ENCODE assay signal across 35 cellular contexts in genomic region chr10:126480648-126481047, GRCh38.
"Had no signal": no experiment of that assay in that cellular context is flagged by ENCODE, and none has a peak within 500 bp of the region (broad histone marks: within the 10 kb centered on the region; RNA-seq: fewer than 3 reads in every experiment).

No MANE protein-coding gene starts in this region.

- H3K36me3 ChIP-seq: adrenal gland, brain microvascular endothelial cell, breast epithelium had no signal

- H3K27ac Mint-ChIP-seq: activated B cell treated with CpG ODN at 0.5 μM for 24 hours; activated CD4-positive, alpha-beta memory T cell treated with anti-CD3 and anti-CD28 coated beads for 36 hours; activated CD4-positive, alpha-beta T cell treated with anti-CD3 and anti-CD28 coated beads, Interleukin-2, amount 10 ng/mL, durations not matched to agents 24 days and 14 days; activated CD8-positive, alpha-beta T cell treated with anti-CD3 and anti-CD28 coated beads for 36 hours; activated naive CD4-positive, alpha-beta T cell treated with anti-CD3 and anti-CD28 coated beads for 36 hours; activated naive CD4-positive, alpha-beta T cell treated with anti-CD3 and anti-CD28 coated beads, Interleukin-2, amount 50 U/mL, for 72 hours; activated naive CD8-positive, alpha-beta T cell treated with anti-CD3 and anti-CD28 coated beads for 36 hours; activated T-cell treated with anti-CD3 and anti-CD28 coated beads, Interleukin-2, amount 50 U/mL, for 72 hours; activated T-helper 1 cell treated with anti-CD3 and anti-CD28 coated beads, Interleukin-12 subunit alpha, Interleukin-12 subunit beta, Interleukin-2, Interleukin-4 antibody, amounts not matched to agents 30 ng/mL and 10 ng/mL and 1 ng/mL, durations not matched to agents 14 hours and 24 hours and 36 hours; activated T-helper 17 cell treated with anti-CD3 and anti-CD28 coated beads, Interleukin-2, amount 50 U/mL, for 72 hours; T-helper 1 cell treated with Interleukin-12 subunit alpha and Interleukin-12 subunit beta and Interleukin-4 antibody, amounts not matched to agents 30 μg/mL and 1 μg/mL, for 36 hours; T-helper 2 cell treated with Interferon-gamma antibody and Interleukin-4, amounts not matched to agents 5 μg/mL and 100 μg/mL, for 36 hours had no signal

- H3K27ac ChIP-seq: adrenal gland, body of pancreas, brain microvascular endothelial cell, breast epithelium, VCaP had no signal

- H3K27me3 Mint-ChIP-seq: activated B cell treated with CpG ODN at 0.5 μM for 24 hours; activated CD4-positive, alpha-beta memory T cell treated with anti-CD3 and anti-CD28 coated beads for 36 hours; activated CD4-positive, alpha-beta T cell treated with anti-CD3 and anti-CD28 coated beads, Interleukin-2, amount 10 ng/mL, durations not matched to agents 24 days and 14 days; activated CD8-positive, alpha-beta T cell treated with anti-CD3 and anti-CD28 coated beads for 36 hours; activated naive CD8-positive, alpha-beta T cell treated with anti-CD3 and anti-CD28 coated beads for 36 hours; activated T-helper 17 cell treated with anti-CD3 and anti-CD28 coated beads, Interleukin-2, amount 50 U/mL, for 72 hours had no signal

- H3K9me3 Mint-ChIP-seq: activated B cell treated with CpG ODN at 0.5 μM for 24 hours; activated CD4-positive, alpha-beta T cell treated with anti-CD3 and anti-CD28 coated beads, Interleukin-2, amount 10 ng/mL, durations not matched to agents 24 days and 14 days; activated CD8-positive, alpha-beta T cell treated with anti-CD3 and anti-CD28 coated beads for 36 hours; activated naive CD4-positive, alpha-beta T cell treated with anti-CD3 and anti-CD28 coated beads for 36 hours; activated naive CD8-positive, alpha-beta T cell treated with anti-CD3 and anti-CD28 coated beads for 36 hours; activated T-helper 1 cell treated with anti-CD3 and anti-CD28 coated beads, Interleukin-12 subunit alpha, Interleukin-12 subunit beta, Interleukin-2, Interleukin-4 antibody, amounts not matched to agents 30 ng/mL and 10 ng/mL and 1 ng/mL, durations not matched to agents 14 hours and 24 hours and 36 hours; T-helper 1 cell treated with Interleukin-12 subunit alpha and Interleukin-12 subunit beta and Interleukin-4 antibody, amounts not matched to agents 30 μg/mL and 1 μg/mL, for 36 hours; T-helper 2 cell treated with Interferon-gamma antibody and Interleukin-4, amounts not matched to agents 5 μg/mL and 100 μg/mL, for 36 hours had no signal

- H3K4me3 ChIP-seq: adrenal gland, body of pancreas, breast epithelium had no signal

- ATAC-seq: activated CD8-positive, alpha-beta T cell treated with anti-CD3 and anti-CD28 coated beads for 36 hours; activated naive CD4-positive, alpha-beta T cell treated with anti-CD3 and anti-CD28 coated beads, Interleukin-2, amount 50 U/mL, for 72 hours; activated T-cell treated with anti-CD3 and anti-CD28 coated beads, Interleukin-2, amount 50 U/mL, for 4 hours; activated T-cell treated with anti-CD3 and anti-CD28 coated beads, Interleukin-2, amount 50 U/mL, for 72 hours; activated T-helper 17 cell treated with anti-CD3 and anti-CD28 coated beads, Interleukin-2, amount 50 U/mL, for 72 hours; body of pancreas had no signal

- H3K27me3 ChIP-seq: adrenal gland, body of pancreas, brain microvascular endothelial cell, breast epithelium had no signal

- H3K4me1 ChIP-seq: adrenal gland, body of pancreas, breast epithelium had no signal

- H3K4me3 Mint-ChIP-seq: activated B cell treated with CpG ODN at 0.5 μM for 24 hours; activated CD4-positive, alpha-beta memory T cell treated with anti-CD3 and anti-CD28 coated beads for 36 hours; activated CD4-positive, alpha-beta T cell treated with anti-CD3 and anti-CD28 coated beads, Interleukin-2, amount 10 ng/mL, durations not matched to agents 24 days and 14 days; activated CD8-positive, alpha-beta T cell treated with anti-CD3 and anti-CD28 coated beads for 36 hours; activated naive CD4-positive, alpha-beta T cell treated with anti-CD3 and anti-CD28 coated beads for 36 hours; activated naive CD8-positive, alpha-beta T cell treated with anti-CD3 and anti-CD28 coated beads for 36 hours; activated T-cell treated with anti-CD3 and anti-CD28 coated beads, Interleukin-2, amount 50 U/mL, for 4 hours; activated T-cell treated with anti-CD3 and anti-CD28 coated beads, Interleukin-2, amount 50 U/mL, for 72 hours; activated T-helper 1 cell treated with anti-CD3 and anti-CD28 coated beads, Interleukin-12 subunit alpha, Interleukin-12 subunit beta, Interleukin-2, Interleukin-4 antibody, amounts not matched to agents 30 ng/mL and 10 ng/mL and 1 ng/mL, durations not matched to agents 14 hours and 24 hours and 36 hours; activated T-helper 17 cell treated with anti-CD3 and anti-CD28 coated beads, Interleukin-2, amount 50 U/mL, for 72 hours; T-helper 1 cell treated with Interleukin-12 subunit alpha and Interleukin-12 subunit beta and Interleukin-4 antibody, amounts not matched to agents 30 μg/mL and 1 μg/mL, for 36 hours; T-helper 2 cell treated with Interferon-gamma antibody and Interleukin-4, amounts not matched to agents 5 μg/mL and 100 μg/mL, for 36 hours had no signal

- H3K4me1 Mint-ChIP-seq: activated B cell treated with CpG ODN at 0.5 μM for 24 hours; activated CD4-positive, alpha-beta T cell treated with anti-CD3 and anti-CD28 coated beads, Interleukin-2, amount 10 ng/mL, durations not matched to agents 24 days and 14 days; activated naive CD8-positive, alpha-beta T cell treated with anti-CD3 and anti-CD28 coated beads for 36 hours had no signal

- DNase-seq: activated B cell treated with CpG ODN at 0.5 μM for 24 hours; activated CD4-positive, alpha-beta memory T cell treated with anti-CD3 and anti-CD28 coated beads for 36 hours; activated CD4-positive, alpha-beta T cell treated with anti-CD3 and anti-CD28 coated beads for 4 hours; activated CD4-positive, alpha-beta T cell treated with anti-CD3 and anti-CD28 coated beads, Interleukin-2, amount 10 ng/mL, durations not matched to agents 24 days and 14 days; activated CD4-positive, alpha-beta T cell treated with anti-CD3 and anti-CD28 coated beads, Interleukin-2, amount 50 U/mL, for 1 hour; activated CD4-positive, alpha-beta T cell treated with anti-CD3 and anti-CD28 coated beads, Interleukin-2, amount 50 U/mL, for 4 hours; activated CD4-positive, CD25-positive, alpha-beta regulatory T cell treated with anti-CD3 and anti-CD28 coated beads, Interleukin-2, amount 50 U/mL, for 72 hours; activated CD8-positive, alpha-beta memory T cell treated with anti-CD3 and anti-CD28 coated beads, Interleukin-2, amount 50 U/mL, for 4 hours; activated CD8-positive, alpha-beta T cell treated with anti-CD3 and anti-CD28 coated beads for 36 hours; activated effector memory CD4-positive, alpha-beta T cell treated with anti-CD3 and anti-CD28 coated beads, Interleukin-2, amount 50 U/mL, for 16 hours; activated gamma-delta T cell treated with Interleukin-2 at 50 U/mL for 16 hours; activated naive CD4-positive, alpha-beta T cell; activated naive CD4-positive, alpha-beta T cell treated with anti-CD3 and anti-CD28 coated beads for 36 hours; activated naive CD4-positive, alpha-beta T cell treated with anti-CD3 and anti-CD28 coated beads, Interleukin-2, amount 50 U/mL, for 16 hours; activated naive CD8-positive, alpha-beta T cell treated with anti-CD3 and anti-CD28 coated beads for 36 hours; activated T-cell treated with anti-CD3 and anti-CD28 coated beads for 4 hours; activated T-cell treated with anti-CD3 and anti-CD28 coated beads, Interleukin-2, amount 50 U/mL, for 1 hour; activated T-cell treated with anti-CD3 and anti-CD28 coated beads, Interleukin-2, amount 50 U/mL, for 4 hours; activated T-cell treated with anti-CD3 and anti-CD28 coated beads, Interleukin-2, amount 50 U/mL, for 72 hours; adrenal gland; amniotic stem cell; aorta; body of pancreas; brain microvascular endothelial cell; central memory CD4-positive, alpha-beta T cell; T-helper 1 cell; T-helper 2 cell; T-helper 9 cell had no signal

- H3K36me3 Mint-ChIP-seq: activated CD4-positive, alpha-beta memory T cell treated with anti-CD3 and anti-CD28 coated beads for 36 hours; activated naive CD4-positive, alpha-beta T cell treated with anti-CD3 and anti-CD28 coated beads, Interleukin-2, amount 50 U/mL, for 72 hours; activated naive CD8-positive, alpha-beta T cell treated with anti-CD3 and anti-CD28 coated beads for 36 hours had no signal

- H3K9me3 ChIP-seq: adrenal gland, body of pancreas, breast epithelium had no signal
